8 cellular contexts compared by ENCODE assay signal in the genomic region with DNA sequence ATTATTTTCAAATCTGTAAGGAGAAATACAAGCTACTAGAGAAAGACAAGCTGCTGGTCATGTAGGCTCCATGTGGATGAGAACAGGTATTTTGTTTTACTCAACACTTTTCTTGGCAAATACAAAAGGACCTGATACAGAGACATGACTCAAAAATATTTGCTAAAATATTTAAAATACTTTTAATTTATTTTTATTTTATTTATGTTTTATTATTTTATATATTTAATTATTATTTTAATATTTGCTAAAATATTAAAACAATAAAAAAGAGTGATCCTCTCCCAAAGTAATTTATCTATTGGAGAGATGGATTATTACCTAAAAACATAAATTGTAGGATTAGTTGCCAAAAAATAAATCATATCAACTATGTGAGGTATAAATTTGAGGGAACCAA.
"Had no signal": no experiment of that assay in that cellular context is flagged by ENCODE, and none has a peak within 500 bp of the region (broad histone marks: within the 10 kb centered on the region; RNA-seq: fewer than 3 reads in every experiment).

No MANE protein-coding gene starts in this region.

- H3K27ac ChIP-seq: HL-60 had no signal

- FAIRE-seq: H1, H54, HepG2 had no signal

- DNase-seq: H9, HCEC 1CT, KBM-7 had no signal

- H3K4me3 ChIP-seq: GM23338 had no signal
